8 cellular contexts compared by ENCODE assay signal in the genomic region with DNA sequence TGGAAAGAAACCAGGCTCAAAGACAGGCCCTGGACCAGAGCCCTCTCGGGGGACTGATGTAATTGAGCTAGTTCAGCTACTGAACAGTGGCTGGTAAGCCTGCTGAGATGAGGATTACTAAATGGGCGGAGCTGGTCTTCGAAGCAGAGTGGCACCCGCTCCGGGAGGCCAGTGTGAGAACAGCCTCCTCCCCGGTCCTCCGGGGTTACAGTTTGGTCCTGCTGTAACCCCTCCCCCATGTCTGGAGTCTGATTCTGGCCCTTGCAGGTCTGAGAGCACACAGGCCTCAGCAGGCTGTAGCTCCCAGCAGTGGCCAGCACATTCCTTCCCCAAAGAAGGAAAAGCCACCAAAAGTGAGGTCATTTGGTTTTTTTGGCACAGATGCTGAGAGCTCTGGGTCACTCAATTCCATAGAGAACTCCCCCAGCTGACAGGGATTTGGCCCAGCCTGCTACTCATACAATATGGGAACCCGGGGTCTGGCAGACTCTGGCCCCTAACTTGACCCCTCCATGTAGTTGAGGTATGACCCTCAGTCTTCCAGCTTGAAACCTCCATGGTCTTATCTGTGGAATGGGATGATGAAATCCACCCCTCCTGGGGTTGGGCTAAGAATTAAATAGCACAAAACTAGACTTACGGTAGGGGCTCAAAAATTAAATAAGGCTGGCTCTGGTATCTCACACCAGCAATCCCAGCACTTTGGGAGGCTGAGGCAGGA. TPM values are rescaled to one million over a fixed set of nuclear protein-coding genes. Genes with fewer than 3 reads are reported as not detected.
DNase-seq lines count a peak whose midpoint lies in the region; ATAC-seq and TF ChIP-seq lines count a peak whose summit lies in the region.

No MANE protein-coding gene starts in this region.

- H3K4me3 Mint-ChIP-seq in progenitor cell of endocrine pancreas (ENCODE audit: low read depth): no peak overlapping the region

- ATAC-seq in SK-N-SH treated with all-trans-retinoic acid at 6 μM for 48 hours (peak; percentile 61), foreskin keratinocyte (peak; percentile 27), GM21786 (IDR thresholded peaks at IDR 0.05; ENCODE audit: unreplicated experiment) (no peak)

- peak; percentile 91 for DNase-seq in ELR (ENCODE audit: low read depth)
- peak; percentile 88 to 92 for DNase-seq in foreskin keratinocyte
- no peak for DNase-seq in progenitor cell of endocrine pancreas (ENCODE audit: low spot score, unreplicated experiment)
- DNase-seq in stimulated activated CD4-positive, alpha-beta T cell treated with anti-CD3 and anti-CD28 coated beads, Interleukin-15, amount 100 ng/mL, for 24 hours: no peak
- DNase-seq in head of caudate nucleus: no peak
- DNase-seq in GM13977 (ENCODE audit: low spot score): no peak

- H3K9me3 Mint-ChIP-seq in progenitor cell of endocrine pancreas (ENCODE audit: low read depth): no peaks in the 10 kb centered on the region

- in situ Hi-C loops in GM13977 (cut with MboI; ENCODE audit: low pct_unique_long_range_greater_than_20kb, low sequenced_read_pairs, unreplicated experiment): no loop called here

- TF ChIP-seq CTCF in foreskin keratinocyte (conservative IDR thresholded peaks at IDR 0.05) (no peak), progenitor cell of endocrine pancreas (IDR thresholded peaks at IDR 0.05; ENCODE audit: unreplicated experiment) (no peak), GM13977 (IDR thresholded peaks at IDR 0.05; ENCODE audit: extremely low read depth, insufficient read depth, missing control alignments) (no peak)

- H3K27ac Mint-ChIP-seq in progenitor cell of endocrine pancreas: peak overlapping the region; percentile 91

- H3K27me3 Mint-ChIP-seq in progenitor cell of endocrine pancreas: no peaks in the 10 kb centered on the region

- H3K4me1 ChIP-seq in foreskin keratinocyte: peaks cover 52% of the 10 kb centered on the region

- no peak overlapping the region for H3K27ac ChIP-seq in foreskin keratinocyte

- no peaks in the 10 kb centered on the region for H3K27me3 ChIP-seq in foreskin keratinocyte

- H3K36me3 Mint-ChIP-seq in progenitor cell of endocrine pancreas (ENCODE audit: insufficient read depth): no peaks in the 10 kb centered on the region

- peaks cover 62% of the 10 kb centered on the region for H3K4me1 Mint-ChIP-seq in progenitor cell of endocrine pancreas (ENCODE audit: low read depth)

- intact Hi-C loops in head of caudate nucleus (cut with DNase I): no loop called here

TF ChIP-seq in SK-N-SH treated with all-trans-retinoic acid at 6 μM for 48 hours, 23 proteins besides CTCF, POLR2A, EP300 and RAD21:
- peak; percentile 51; the same call in 1 of the 2 replicates for TF ChIP-seq CSDC2 (CRISPR knock-in tag; IDR thresholded peaks at IDR 0.05)
- no peak for TF ChIP-seq ZNF565 (CRISPR knock-in tag; conservative IDR thresholded peaks at IDR 0.05; ENCODE audit: low read depth)
- peak; percentile 36 for TF ChIP-seq ISL1 (CRISPR knock-in tag; IDR thresholded peaks at IDR 0.05)
- TF ChIP-seq TCF4 (CRISPR knock-in tag; IDR thresholded peaks at IDR 0.05; ENCODE audit: borderline replicate concordance): peak; percentile 12; the same call in 1 of the 2 replicates
- TF ChIP-seq, protein P1, sequence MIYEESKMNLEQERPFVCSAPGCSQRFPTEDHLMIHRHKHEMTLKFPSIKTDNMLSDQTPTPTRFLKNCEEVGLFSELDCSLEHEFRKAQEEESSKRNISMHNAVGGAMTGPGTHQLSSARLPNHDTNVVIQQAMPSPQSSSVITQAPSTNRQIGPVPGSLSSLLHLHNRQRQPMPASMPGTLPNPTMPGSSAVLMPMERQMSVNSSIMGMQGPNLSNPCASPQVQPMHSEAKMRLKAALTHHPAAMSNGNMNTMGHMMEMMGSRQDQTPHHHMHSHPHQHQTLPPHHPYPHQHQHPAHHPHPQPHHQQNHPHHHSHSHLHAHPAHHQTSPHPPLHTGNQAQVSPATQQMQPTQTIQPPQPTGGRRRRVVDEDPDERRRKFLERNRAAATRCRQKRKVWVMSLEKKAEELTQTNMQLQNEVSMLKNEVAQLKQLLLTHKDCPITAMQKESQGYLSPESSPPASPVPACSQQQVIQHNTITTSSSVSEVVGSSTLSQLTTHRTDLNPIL (CRISPR knock-in tag; IDR thresholded peaks at IDR 0.05; ENCODE audit: low read depth): peak; percentile 73; the same call in 1 of the 2 replicates

RNA-seq across cellular contexts. Expression of gene ACTN1, which starts 39.0 kb away (rescaled TPM):
- 687 and 748 TPM in 2 replicates for total RNA-seq in foreskin keratinocyte
- polyA plus RNA-seq in foreskin keratinocyte: 401 and 426 TPM in 2 replicates
- 92.6 and 105 TPM in 2 replicates for total RNA-seq in progenitor cell of endocrine pancreas

Comparison
In these comparisons a context has a peak if more than half of its experiments do, and no peak if none do; other contexts are left out.
1. DNase-seq: peak in ELR (single experiment) and foreskin keratinocyte (2 of 2); none in progenitor cell of endocrine pancreas (single experiment), stimulated activated CD4-positive, alpha-beta T cell treated with anti-CD3 and anti-CD28 coated beads, Interleukin-15, amount 100 ng/mL, for 24 hours (single experiment), head of caudate nucleus (0 of 42) and GM13977 (single experiment).